22 cellular contexts compared by ENCODE assay signal in the genomic region with DNA sequence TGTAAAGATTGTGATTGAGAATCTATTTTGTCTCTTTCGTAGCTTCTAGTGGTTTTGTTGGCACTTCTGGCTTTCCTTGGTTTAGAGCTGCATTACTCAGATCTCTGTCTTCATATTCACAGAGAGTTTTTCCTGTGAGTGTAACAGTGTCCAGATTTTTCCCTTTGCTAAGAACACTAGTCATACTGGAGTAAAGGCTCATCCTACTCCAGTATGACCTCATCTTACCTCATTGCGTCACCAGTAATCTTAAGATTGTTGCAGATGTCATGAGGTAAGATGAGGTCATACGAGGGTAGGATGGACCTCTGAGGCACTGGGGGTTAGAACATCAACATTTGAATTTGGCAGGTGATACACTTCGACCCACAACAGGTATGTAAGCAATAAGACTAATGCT.
DNase-seq lines count a peak whose midpoint lies in the region; ATAC-seq, FAIRE-seq and TF ChIP-seq lines count a peak whose summit lies in the region.
"Had no signal": no experiment of that assay in that cellular context is flagged by ENCODE, and none has a peak within 500 bp of the region (broad histone marks: within the 10 kb centered on the region; RNA-seq: fewer than 3 reads in every experiment).

No MANE protein-coding gene starts in this region.

- whole genome bisulfite sequencing in HepG2 (ENCODE audit: low lambda C conversion rate), result 27% methylated on average over 4 of the region's 4 CpGs
- WGBS in right lobe of liver (ENCODE audit: insufficient coverage, low coverage, low lambda C conversion rate, missing lambda C conversion rate), result 80% methylated on average over 3 of the region's 4 CpGs

- no peaks in the 10 kb centered on the region for H3K79me2 ChIP-seq in HepG2 (ENCODE audit: insufficient read depth, low read length)

- H3K4me1 Mint-ChIP-seq in WTC11, result no peaks in the 10 kb centered on the region

- H3K36me3 Mint-ChIP-seq in WTC11, result no peaks in the 10 kb centered on the region

- no peaks in the 10 kb centered on the region for H3K36me3 ChIP-seq in HepG2 (replicated peaks in 1 of 2; ENCODE audit: control insufficient read depth in 1 of 2, insufficient read depth in 2 of 2, low read length in 2 of 2)
- no peaks in the 10 kb centered on the region for H3K36me3 ChIP-seq in right lobe of liver
- no peaks in the 10 kb centered on the region for H3K36me3 ChIP-seq in adipocyte (ENCODE audit: control insufficient read depth, insufficient read depth, low read length, severe bottlenecking)
- H3K36me3 ChIP-seq: SJCRH30 had no signal

- H3K9me3 ChIP-seq in HepG2 (ENCODE audit: low read length) (peaks cover 77% of the 10 kb centered on the region), right lobe of liver (no peaks in the 10 kb centered on the region), adipocyte (ENCODE audit: control insufficient read depth, low read length) (no peaks in the 10 kb centered on the region)
- H3K9me3 ChIP-seq: SJCRH30 had no signal

- POLR2A ChIA-PET in HepG2 (lab: Yijun Ruan, JAX) (no interaction called here), WTC11 (lab: Charles Lee) (no interaction called here)

- H3K4me2 ChIP-seq in HepG2 (ENCODE audit: low read depth, low read length), result no peak overlapping the region

- in situ Hi-C loops in HepG2 (cut with HindIII; ENCODE audit: extremely low pct_ligation_motif_present, low pct_unique_long_range_greater_than_20kb), result no loop called here

- no TSS peak for BruUV-seq in HepG2 (replicated peaks; lab: Mats Ljungman, UMichigan)

- no peaks in the 10 kb centered on the region for H3K9me3 Mint-ChIP-seq in WTC11

- TF ChIP-seq POLR2A in HepG2 (IDR thresholded peaks at IDR 0.05; ENCODE audit: insufficient read depth in 1 of 2, low read depth in 2 of 2, low read length in 2 of 2) (no peak), right lobe of liver (IDR thresholded peaks at IDR 0.05) (no peak)

- DNase-seq in HepG2 (ENCODE audit: low spot score) (no peak), right lobe of liver (no peak), adipocyte (ENCODE audit: low read depth) (peak; percentile 6), fibroblast of peridontal ligament (ENCODE audit: extremely low read depth) (peak; percentile 45), WTC11 (ENCODE audit: low spot score) (no peak), A172 (ENCODE audit: low spot score) (no peak), activated gamma-delta T cell (lab: John Stamatoyannopoulos, UW) (no peak)
- no peak for DNase-seq in activated effector memory CD4-positive, alpha-beta T cell treated with anti-CD3 and anti-CD28 coated beads, Interleukin-2, amount 50 U/mL, for 16 hours
- DNase-seq: AML-193; Calu3; CD4-positive, CD25-positive, alpha-beta regulatory T cell; GOT3; MV-4-11; NCI-H1436; NCI-H2029 treated with DMSO at 0.1 percent for 48 hours; NCI-H524 treated with DMSO at 0.1 percent for 48 hours; SJCRH30 had no signal

- TF ChIP-seq CTCF in HepG2 (CRISPR knock-in tag; IDR thresholded peaks at IDR 0.05), result no peak
- TF ChIP-seq CTCF in right lobe of liver (IDR thresholded peaks at IDR 0.05), result no peak
- no peak for TF ChIP-seq CTCF in WTC11 (IDR thresholded peaks at IDR 0.05)

- TF ChIP-seq EP300 in HepG2 (IDR thresholded peaks at IDR 0.05; ENCODE audit: low read depth in 2 of 2, low read length in 2 of 2), result no peak
- no peak for TF ChIP-seq EP300 in HepG2 (CRISPR knock-in tag; IDR thresholded peaks at IDR 0.05; ENCODE audit: borderline replicate concordance)

- H3K27ac ChIP-seq in HepG2 (ENCODE audit: extremely low read length, insufficient read depth, low read length) (no peak overlapping the region), right lobe of liver (no peak overlapping the region)
- H3K27ac ChIP-seq: SJCRH30 had no signal

- H3K27me3 ChIP-seq in HepG2 (ENCODE audit: control insufficient read depth in 1 of 2, insufficient read depth in 2 of 2, low read length in 2 of 2) (no peaks in the 10 kb centered on the region), right lobe of liver (no peaks in the 10 kb centered on the region), adipocyte (replicated peaks; ENCODE audit: control insufficient read depth, insufficient read depth, low read length) (no peaks in the 10 kb centered on the region)
- H3K27me3 ChIP-seq: SJCRH30 had no signal

- no peak overlapping the region for H3K4me3 Mint-ChIP-seq in WTC11
- H3K4me3 Mint-ChIP-seq: CD4-positive, CD25-positive, alpha-beta regulatory T cell; IgD-negative memory B cell had no signal

- no peaks in the 10 kb centered on the region for H4K20me1 ChIP-seq in HepG2 (ENCODE audit: insufficient read depth, low read length)

- no peak for TF ChIP-seq RAD21 in HepG2 (CRISPR knock-in tag; IDR thresholded peaks at IDR 0.05)

- no peak overlapping the region for H3K27ac Mint-ChIP-seq in WTC11
- H3K27ac Mint-ChIP-seq: CD4-positive, CD25-positive, alpha-beta regulatory T cell; IgD-negative memory B cell had no signal

- intact Hi-C loops in HepG2 (cut with micrococcal nuclease; ENCODE audit: unreplicated experiment) (no loop called here), right lobe of liver (cut with DNase I) (no loop called here)

- no peaks in the 10 kb centered on the region for H3K27me3 Mint-ChIP-seq in WTC11 (ENCODE audit: low read depth)
- H3K27me3 Mint-ChIP-seq: CD4-positive, CD25-positive, alpha-beta regulatory T cell; IgD-negative memory B cell had no signal

- no peak overlapping the region for H3K4me3 ChIP-seq in HepG2 (replicated peaks in 1 of 3; ENCODE audit: insufficient read depth in 1 of 3, low read depth in 2 of 3, low read length in 3 of 3)
- no peak overlapping the region for H3K4me3 ChIP-seq in right lobe of liver
- H3K4me3 ChIP-seq in adipocyte (ENCODE audit: low read length), result no peak overlapping the region
- H3K4me3 ChIP-seq: SJCRH30 had no signal

- no peak for FAIRE-seq in HepG2 (lab: Jason Lieb, UNC)
- FAIRE-seq: A204.1, G401.6, GM12891, GM19239 had no signal

- H2AFZ ChIP-seq in HepG2 (ENCODE audit: low read length), result no peak overlapping the region

- H3K9ac ChIP-seq in HepG2 (ENCODE audit: insufficient read depth, low read depth, low read length) (no peak overlapping the region), adipocyte (ENCODE audit: low read length) (no peak overlapping the region)

- no peak for ATAC-seq in HepG2
- no peak for ATAC-seq in right lobe of liver
- ATAC-seq in WTC11, result no peak

- CTCF ChIA-PET in HepG2 (lab: Yijun Ruan, JAX; ENCODE audit: low intra/inter-chr PET ratio, low total read pairs) (no interaction called here), WTC11 (lab: Charles Lee) (no interaction called here)

- no peaks in the 10 kb centered on the region for H3K4me1 ChIP-seq in HepG2 (ENCODE audit: insufficient read depth, low read length)
- H3K4me1 ChIP-seq in right lobe of liver, result no peaks in the 10 kb centered on the region
- H3K4me1 ChIP-seq in adipocyte (ENCODE audit: control insufficient read depth, insufficient read depth, low read length), result no peaks in the 10 kb centered on the region
- H3K4me1 ChIP-seq: SJCRH30 had no signal

TF ChIP-seq in HepG2, 621 proteins besides CTCF, POLR2A, EP300 and RAD21 (continues in another document):
- TF ChIP-seq CEBPB (IDR thresholded peaks at IDR 0.05; ENCODE audit: borderline replicate concordance, low read depth, low read length), result 0 out of 2 replicates have a peak, but pooled peaks have one; percentile 22
- no peak for TF ChIP-seq DPF2 (CRISPR knock-in tag; IDR thresholded peaks at IDR 0.05; ENCODE audit: borderline replicate concordance, low read depth)
- TF ChIP-seq NCOA2 (CRISPR knock-in tag; IDR thresholded peaks at IDR 0.05), result no peak
- TF ChIP-seq, protein P1, sequence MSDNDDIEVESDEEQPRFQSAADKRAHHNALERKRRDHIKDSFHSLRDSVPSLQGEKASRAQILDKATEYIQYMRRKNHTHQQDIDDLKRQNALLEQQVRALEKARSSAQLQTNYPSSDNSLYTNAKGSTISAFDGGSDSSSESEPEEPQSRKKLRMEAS (IDR thresholded peaks at IDR 0.05), result no peak
- no peak for TF ChIP-seq ELF1 (CRISPR knock-in tag; IDR thresholded peaks at IDR 0.05)
- TF ChIP-seq, protein P2, sequence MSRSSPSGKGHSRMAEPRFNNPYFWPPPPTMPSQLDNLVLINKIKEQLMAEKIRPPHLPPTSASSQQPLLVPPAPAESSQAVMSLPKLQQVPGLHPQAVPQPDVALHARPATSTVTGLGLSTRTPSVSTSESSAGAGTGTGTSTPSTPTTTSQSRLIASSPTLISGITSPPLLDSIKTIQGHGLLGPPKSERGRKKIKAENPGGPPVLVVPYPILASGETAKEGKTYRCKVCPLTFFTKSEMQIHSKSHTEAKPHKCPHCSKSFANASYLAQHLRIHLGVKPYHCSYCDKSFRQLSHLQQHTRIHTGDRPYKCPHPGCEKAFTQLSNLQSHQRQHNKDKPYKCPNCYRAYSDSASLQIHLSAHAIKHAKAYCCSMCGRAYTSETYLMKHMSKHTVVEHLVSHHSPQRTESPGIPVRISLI (CRISPR knock-in tag; IDR thresholded peaks at IDR 0.05; ENCODE audit: borderline replicate concordance), result no peak

TF ChIP-seq in WTC11, 78 proteins besides CTCF, POLR2A, EP300 and RAD21 (continues in another document):
- TF ChIP-seq, protein P3, sequence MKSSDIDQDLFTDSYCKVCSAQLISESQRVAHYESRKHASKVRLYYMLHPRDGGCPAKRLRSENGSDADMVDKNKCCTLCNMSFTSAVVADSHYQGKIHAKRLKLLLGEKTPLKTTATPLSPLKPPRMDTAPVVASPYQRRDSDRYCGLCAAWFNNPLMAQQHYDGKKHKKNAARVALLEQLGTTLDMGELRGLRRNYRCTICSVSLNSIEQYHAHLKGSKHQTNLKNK (CRISPR knock-in tag; IDR thresholded peaks at IDR 0.05), result no peak
- TF ChIP-seq NR1H2 (CRISPR knock-in tag; IDR thresholded peaks at IDR 0.05), result no peak
- no peak for TF ChIP-seq SMAD3 (CRISPR knock-in tag; IDR thresholded peaks at IDR 0.05; ENCODE audit: borderline replicate concordance)
- TF ChIP-seq TCF7 (CRISPR knock-in tag; IDR thresholded peaks at IDR 0.05; ENCODE audit: low read depth), result no peak
- TF ChIP-seq, protein P4, sequence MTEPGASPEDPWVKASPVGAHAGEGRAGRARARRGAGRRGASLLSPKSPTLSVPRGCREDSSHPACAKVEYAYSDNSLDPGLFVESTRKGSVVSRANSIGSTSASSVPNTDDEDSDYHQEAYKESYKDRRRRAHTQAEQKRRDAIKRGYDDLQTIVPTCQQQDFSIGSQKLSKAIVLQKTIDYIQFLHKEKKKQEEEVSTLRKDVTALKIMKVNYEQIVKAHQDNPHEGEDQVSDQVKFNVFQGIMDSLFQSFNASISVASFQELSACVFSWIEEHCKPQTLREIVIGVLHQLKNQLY (CRISPR knock-in tag; IDR thresholded peaks at IDR 0.05), result no peak
- TF ChIP-seq, protein P5, sequence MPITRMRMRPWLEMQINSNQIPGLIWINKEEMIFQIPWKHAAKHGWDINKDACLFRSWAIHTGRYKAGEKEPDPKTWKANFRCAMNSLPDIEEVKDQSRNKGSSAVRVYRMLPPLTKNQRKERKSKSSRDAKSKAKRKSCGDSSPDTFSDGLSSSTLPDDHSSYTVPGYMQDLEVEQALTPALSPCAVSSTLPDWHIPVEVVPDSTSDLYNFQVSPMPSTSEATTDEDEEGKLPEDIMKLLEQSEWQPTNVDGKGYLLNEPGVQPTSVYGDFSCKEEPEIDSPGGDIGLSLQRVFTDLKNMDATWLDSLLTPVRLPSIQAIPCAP (CRISPR knock-in tag; IDR thresholded peaks at IDR 0.05), result no peak
- no peak for TF ChIP-seq ZNF263 (CRISPR knock-in tag; IDR thresholded peaks at IDR 0.05; ENCODE audit: low read depth)

Comparison
In these comparisons a context has a peak if more than half of its experiments do, and no peak if none do; other contexts are left out.
1. DNase-seq: peak in adipocyte (single experiment) and fibroblast of peridontal ligament (single experiment); none in HepG2 (single experiment), right lobe of liver (0 of 3), WTC11 (single experiment), A172 (single experiment), activated gamma-delta T cell (single experiment) and activated effector memory CD4-positive, alpha-beta T cell treated with anti-CD3 and anti-CD28 coated beads, Interleukin-2, amount 50 U/mL, for 16 hours (single experiment).